ENCODE assay signal across 8 cellular contexts in the genomic region with DNA sequence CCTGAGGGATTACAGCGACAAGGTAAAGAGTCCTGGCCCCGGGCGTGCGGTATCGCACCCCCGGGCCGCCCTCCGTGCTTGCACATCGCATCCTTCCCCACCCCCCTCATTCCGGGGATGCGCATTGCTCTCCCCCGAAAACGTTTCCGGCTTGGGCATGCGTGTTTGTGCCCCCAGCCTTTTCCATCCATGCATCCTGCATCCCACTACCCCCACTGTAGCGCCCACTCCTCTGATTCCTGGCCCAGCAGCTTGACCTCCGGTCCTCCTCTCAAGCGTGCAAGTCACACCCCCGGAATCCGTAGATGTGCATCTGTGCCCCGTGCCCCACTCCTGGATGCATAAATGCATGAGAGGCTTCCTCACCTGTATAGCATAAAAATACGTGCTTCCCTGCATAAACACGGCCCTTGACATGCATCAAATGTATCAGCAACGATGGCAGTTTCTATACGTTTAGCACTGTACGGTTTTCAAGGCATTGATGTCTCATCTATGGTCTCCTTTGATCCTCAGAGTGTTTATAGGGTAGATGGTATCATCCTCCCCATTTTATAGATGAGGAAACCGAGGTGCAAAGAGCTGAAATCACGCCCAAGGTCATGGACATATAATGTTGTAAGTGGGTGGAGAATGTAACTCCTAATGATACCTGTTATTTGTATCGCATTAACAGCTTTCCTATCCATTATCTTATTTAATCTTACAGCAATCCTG. TPM values are rescaled to one million over a fixed set of nuclear protein-coding genes. Genes with fewer than 3 reads are reported as not detected.
DNase-seq lines count a peak whose midpoint lies in the region; ATAC-seq, FAIRE-seq and TF ChIP-seq lines count a peak whose summit lies in the region.

No MANE protein-coding gene starts in this region.

- H3K4me3 ChIP-seq in AG04449 (ENCODE audit: low read depth, low read length), result peak overlapping the region; percentile 92
- peak overlapping the region; percentile 84 for H3K4me3 ChIP-seq in astrocyte (ENCODE audit: insufficient read depth, low read depth, low read length)
- peak overlapping the region; percentile 71 to 91 (median 82) for H3K4me3 ChIP-seq in right lobe of liver
- H3K4me3 ChIP-seq in thyroid gland (replicated peaks in 1 of 3), result peak overlapping the region; percentile 69 to 81 (median 73)

- ATAC-seq in GM18511 (IDR thresholded peaks at IDR 0.05; ENCODE audit: unreplicated experiment) (peak; percentile 6), right lobe of liver (no peak)

- intact Hi-C loops in right lobe of liver (cut with DNase I) (no loop called here), thyroid gland (cut with DNase I) (no loop called here)

- no peak for DNase-seq in AG04449 (ENCODE audit: low read depth, low spot score)
- DNase-seq in KBM-7, result peak; percentile 15
- DNase-seq in astrocyte (ENCODE audit: low read depth), result no peak
- no peak for DNase-seq in right lobe of liver
- no peak for DNase-seq in thyroid gland
- DNase-seq in NCI-H2029 treated with DMSO at 0.1 percent for 48 hours (lab: John Stamatoyannopoulos, UW), result no peak
- no peak for DNase-seq in iPS-NIHi11 (ENCODE audit: low spot score)

- no peaks in the 10 kb centered on the region for H3K27me3 Mint-ChIP-seq in astrocyte (ENCODE audit: low read depth, unreplicated experiment)

- CTCF ChIA-PET in AG04449 (lab: Yijun Ruan, JAX), result interaction anchor here (1.6 kb wide), 1 partner anchor 67 kb away, joined by 10 read pairs; no protein-coding TSS in a partner anchor

- H3K4me1 ChIP-seq in astrocyte (ENCODE audit: insufficient read depth, low read length), result peaks cover 10% of the 10 kb centered on the region
- peaks cover 0 to 44% (median 9%) of the 10 kb centered on the region in 4 donors for H3K4me1 ChIP-seq in right lobe of liver
- peaks cover 14 to 35% of the 10 kb centered on the region in 2 donors for H3K4me1 ChIP-seq in thyroid gland

- H3K27ac Mint-ChIP-seq in astrocyte (ENCODE audit: unreplicated experiment), result peak overlapping the region; percentile 94

- H3K36me3 ChIP-seq in astrocyte (ENCODE audit: insufficient read depth, low read length), result no peaks in the 10 kb centered on the region
- no peaks in the 10 kb centered on the region for H3K36me3 ChIP-seq in right lobe of liver
- H3K36me3 ChIP-seq in thyroid gland, result no peaks in the 10 kb centered on the region

- H3K4me2 ChIP-seq in astrocyte (ENCODE audit: low read length), result peak overlapping the region; percentile 96

- H3K27me3 ChIP-seq in astrocyte (ENCODE audit: insufficient read depth, low read length) (no peaks in the 10 kb centered on the region), right lobe of liver (no peaks in the 10 kb centered on the region), thyroid gland (no peaks in the 10 kb centered on the region)

- H3K36me3 Mint-ChIP-seq in astrocyte (ENCODE audit: low read depth, unreplicated experiment), result no peaks in the 10 kb centered on the region

- H3K9me3 ChIP-seq in astrocyte (ENCODE audit: insufficient read depth, low read depth, low read length) (no peaks in the 10 kb centered on the region), right lobe of liver (no peaks in the 10 kb centered on the region), thyroid gland (no peaks in the 10 kb centered on the region)

- peak overlapping the region; percentile 86 for H2AFZ ChIP-seq in astrocyte (ENCODE audit: low read depth, low read length)

- H3K4me3 Mint-ChIP-seq in astrocyte (ENCODE audit: unreplicated experiment), result peak overlapping the region; percentile 98

- no peaks in the 10 kb centered on the region for H3K9me3 Mint-ChIP-seq in astrocyte (ENCODE audit: unreplicated experiment)

- peak overlapping the region; percentile 96 for H3K9ac ChIP-seq in astrocyte (ENCODE audit: low read length)

- TF ChIP-seq POLR2A in right lobe of liver (IDR thresholded peaks at IDR 0.05) (no peak), thyroid gland (IDR thresholded peaks at IDR 0.05) (no peak)

- in situ Hi-C loops in KBM-7 (cut with MboI; ENCODE audit: low pct_unique_long_range_greater_than_20kb, low sequenced_read_pairs), result no loop called here

- 3% methylated on average over 18 of the region's 29 CpGs for WGBS in right lobe of liver (ENCODE audit: insufficient coverage, low coverage, low lambda C conversion rate, missing lambda C conversion rate)
- WGBS in thyroid gland, 2 donors, result 7 to 8% methylated on average over 19 to 25 of the region's 29 CpGs

- POLR2A ChIA-PET in AG04449 (lab: Yijun Ruan, JAX), result interaction anchor here (0.6 kb wide), 2 partner anchors 26 to 417 kb away, joined by 3 to 4 read pairs; no protein-coding TSS in a partner anchor

- H3K27ac ChIP-seq in astrocyte (ENCODE audit: low read depth, low read length) (peak overlapping the region; percentile 100), right lobe of liver (peak overlapping the region; percentile 93 to 97 (median 93)), thyroid gland (peak overlapping the region; percentile 86 to 97 (median 94))

- peaks cover 25% of the 10 kb centered on the region for H4K20me1 ChIP-seq in astrocyte (ENCODE audit: insufficient read depth, low read length)

- FAIRE-seq in astrocyte (lab: Jason Lieb, UNC), result no peak

- TF ChIP-seq CTCF in AG04449 (IDR thresholded peaks at IDR 0.05; ENCODE audit: insufficient read depth, low read length, missing control alignments), result no peak
- TF ChIP-seq CTCF in astrocyte (IDR thresholded peaks at IDR 0.05; ENCODE audit: insufficient read depth, low read depth, low read length), result no peak
- TF ChIP-seq CTCF in right lobe of liver (IDR thresholded peaks at IDR 0.05), result no peak
- no peak for TF ChIP-seq CTCF in thyroid gland (IDR thresholded peaks at IDR 0.05)

- H3K79me2 ChIP-seq in astrocyte (ENCODE audit: insufficient read depth, low read length), result peaks cover 51% of the 10 kb centered on the region

- H3K4me1 Mint-ChIP-seq in astrocyte (ENCODE audit: low read depth, unreplicated experiment), result peaks cover 18% of the 10 kb centered on the region

RNA-seq across cellular contexts. Expression of a gene that starts 0.5 kb away (rescaled TPM):
- total RNA-seq in astrocyte (16.1 and 19.7 TPM in 2 replicates), right lobe of liver (10 to 100 TPM in 1 of 6 experiments, 1 to 10 TPM in 5; 5.9 to 10.6 (median 6.5) TPM), thyroid gland (10 to 100 TPM; 32.5 to 49.8 (median 41.6) TPM)
